Comparison of ENCODE assay signal across 36 cellular contexts in genomic region chr13:105074756-105075155, GRCh38.
"Had no signal": no experiment of that assay in that cellular context is flagged by ENCODE, and none has a peak within 500 bp of the region (broad histone marks: within the 10 kb centered on the region; RNA-seq: fewer than 3 reads in every experiment).

No MANE protein-coding gene starts in this region.

- FAIRE-seq: astrocyte, TTC549 had no signal

- H3K36me3 Mint-ChIP-seq: activated CD4-positive, alpha-beta memory T cell treated with anti-CD3 and anti-CD28 coated beads for 36 hours; activated naive CD4-positive, alpha-beta T cell treated with anti-CD3 and anti-CD28 coated beads, Interleukin-2, amount 50 U/mL, for 72 hours; activated naive CD8-positive, alpha-beta T cell treated with anti-CD3 and anti-CD28 coated beads for 36 hours had no signal

- H3K27me3 Mint-ChIP-seq: activated B cell treated with CpG ODN at 0.5 μM for 24 hours; activated CD4-positive, alpha-beta memory T cell treated with anti-CD3 and anti-CD28 coated beads for 36 hours; activated CD4-positive, alpha-beta T cell treated with anti-CD3 and anti-CD28 coated beads, Interleukin-2, amount 10 ng/mL, durations not matched to agents 24 days and 14 days; activated naive CD8-positive, alpha-beta T cell treated with anti-CD3 and anti-CD28 coated beads for 36 hours; activated T-helper 17 cell treated with anti-CD3 and anti-CD28 coated beads, Interleukin-2, amount 50 U/mL, for 72 hours had no signal

- H3K9me3 ChIP-seq: adrenal gland, body of pancreas, breast epithelium had no signal

- H3K36me3 ChIP-seq: adrenal gland, brain microvascular endothelial cell, breast epithelium had no signal

- H3K4me1 ChIP-seq: adrenal gland, body of pancreas, breast epithelium had no signal

- H3K4me3 Mint-ChIP-seq: activated B cell treated with CpG ODN at 0.5 μM for 24 hours; activated CD4-positive, alpha-beta memory T cell treated with anti-CD3 and anti-CD28 coated beads for 36 hours; activated CD4-positive, alpha-beta T cell treated with anti-CD3 and anti-CD28 coated beads, Interleukin-2, amount 10 ng/mL, durations not matched to agents 24 days and 14 days; activated CD8-positive, alpha-beta T cell treated with anti-CD3 and anti-CD28 coated beads for 36 hours; activated naive CD4-positive, alpha-beta T cell treated with anti-CD3 and anti-CD28 coated beads for 36 hours; activated naive CD8-positive, alpha-beta T cell treated with anti-CD3 and anti-CD28 coated beads for 36 hours; activated T-cell treated with anti-CD3 and anti-CD28 coated beads, Interleukin-2, amount 50 U/mL, for 4 hours; activated T-cell treated with anti-CD3 and anti-CD28 coated beads, Interleukin-2, amount 50 U/mL, for 72 hours; activated T-helper 1 cell treated with anti-CD3 and anti-CD28 coated beads, Interleukin-12 subunit alpha, Interleukin-12 subunit beta, Interleukin-2, Interleukin-4 antibody, amounts not matched to agents 30 ng/mL and 10 ng/mL and 1 ng/mL, durations not matched to agents 14 hours and 24 hours and 36 hours; activated T-helper 17 cell treated with anti-CD3 and anti-CD28 coated beads, Interleukin-2, amount 50 U/mL, for 72 hours; T-helper 1 cell treated with Interleukin-12 subunit alpha and Interleukin-12 subunit beta and Interleukin-4 antibody, amounts not matched to agents 30 μg/mL and 1 μg/mL, for 36 hours; T-helper 2 cell treated with Interferon-gamma antibody and Interleukin-4, amounts not matched to agents 5 μg/mL and 100 μg/mL, for 36 hours had no signal

- H3K4me3 ChIP-seq: adrenal gland, body of pancreas, breast epithelium had no signal

- H3K9me3 Mint-ChIP-seq: activated B cell treated with CpG ODN at 0.5 μM for 24 hours; activated CD4-positive, alpha-beta memory T cell treated with anti-CD3 and anti-CD28 coated beads for 36 hours; activated CD4-positive, alpha-beta T cell treated with anti-CD3 and anti-CD28 coated beads, Interleukin-2, amount 10 ng/mL, durations not matched to agents 24 days and 14 days; activated CD8-positive, alpha-beta T cell treated with anti-CD3 and anti-CD28 coated beads for 36 hours; activated naive CD4-positive, alpha-beta T cell treated with anti-CD3 and anti-CD28 coated beads for 36 hours; activated naive CD4-positive, alpha-beta T cell treated with anti-CD3 and anti-CD28 coated beads, Interleukin-2, amount 50 U/mL, for 72 hours; activated naive CD8-positive, alpha-beta T cell treated with anti-CD3 and anti-CD28 coated beads for 36 hours; activated T-cell treated with anti-CD3 and anti-CD28 coated beads, Interleukin-2, amount 50 U/mL, for 4 hours; activated T-cell treated with anti-CD3 and anti-CD28 coated beads, Interleukin-2, amount 50 U/mL, for 72 hours; activated T-helper 1 cell treated with anti-CD3 and anti-CD28 coated beads, Interleukin-12 subunit alpha, Interleukin-12 subunit beta, Interleukin-2, Interleukin-4 antibody, amounts not matched to agents 30 ng/mL and 10 ng/mL and 1 ng/mL, durations not matched to agents 14 hours and 24 hours and 36 hours; activated T-helper 17 cell treated with anti-CD3 and anti-CD28 coated beads, Interleukin-2, amount 50 U/mL, for 72 hours; T-helper 1 cell treated with Interleukin-12 subunit alpha and Interleukin-12 subunit beta and Interleukin-4 antibody, amounts not matched to agents 30 μg/mL and 1 μg/mL, for 36 hours; T-helper 2 cell treated with Interferon-gamma antibody and Interleukin-4, amounts not matched to agents 5 μg/mL and 100 μg/mL, for 36 hours had no signal

- H3K4me1 Mint-ChIP-seq: activated B cell treated with CpG ODN at 0.5 μM for 24 hours; activated CD4-positive, alpha-beta T cell treated with anti-CD3 and anti-CD28 coated beads, Interleukin-2, amount 10 ng/mL, durations not matched to agents 24 days and 14 days; activated naive CD8-positive, alpha-beta T cell treated with anti-CD3 and anti-CD28 coated beads for 36 hours; activated T-helper 17 cell treated with anti-CD3 and anti-CD28 coated beads, Interleukin-2, amount 50 U/mL, for 72 hours had no signal

- H3K27me3 ChIP-seq: adrenal gland, body of pancreas, brain microvascular endothelial cell, breast epithelium had no signal

- DNase-seq: activated B cell treated with CpG ODN at 0.5 μM for 24 hours; activated CD4-positive, alpha-beta memory T cell treated with anti-CD3 and anti-CD28 coated beads for 36 hours; activated CD4-positive, alpha-beta T cell treated with anti-CD3 and anti-CD28 coated beads for 4 hours; activated CD4-positive, alpha-beta T cell treated with anti-CD3 and anti-CD28 coated beads, Interleukin-2, amount 10 ng/mL, durations not matched to agents 24 days and 14 days; activated CD4-positive, alpha-beta T cell treated with anti-CD3 and anti-CD28 coated beads, Interleukin-2, amount 50 U/mL, for 1 hour; activated CD4-positive, alpha-beta T cell treated with anti-CD3 and anti-CD28 coated beads, Interleukin-2, amount 50 U/mL, for 4 hours; activated CD4-positive, CD25-positive, alpha-beta regulatory T cell treated with anti-CD3 and anti-CD28 coated beads, Interleukin-2, amount 50 U/mL, for 72 hours; activated CD8-positive, alpha-beta memory T cell treated with anti-CD3 and anti-CD28 coated beads, Interleukin-2, amount 50 U/mL, for 4 hours; activated CD8-positive, alpha-beta T cell treated with anti-CD3 and anti-CD28 coated beads for 36 hours; activated effector memory CD4-positive, alpha-beta T cell treated with anti-CD3 and anti-CD28 coated beads, Interleukin-2, amount 50 U/mL, for 16 hours; activated gamma-delta T cell treated with Interleukin-2 at 50 U/mL for 16 hours; activated naive CD4-positive, alpha-beta T cell; activated naive CD4-positive, alpha-beta T cell treated with anti-CD3 and anti-CD28 coated beads for 36 hours; activated naive CD4-positive, alpha-beta T cell treated with anti-CD3 and anti-CD28 coated beads, Interleukin-2, amount 50 U/mL, for 16 hours; activated naive CD8-positive, alpha-beta T cell treated with anti-CD3 and anti-CD28 coated beads for 36 hours; activated T-cell treated with anti-CD3 and anti-CD28 coated beads for 4 hours; activated T-cell treated with anti-CD3 and anti-CD28 coated beads, Interleukin-2, amount 50 U/mL, for 1 hour; activated T-cell treated with anti-CD3 and anti-CD28 coated beads, Interleukin-2, amount 50 U/mL, for 4 hours; activated T-cell treated with anti-CD3 and anti-CD28 coated beads, Interleukin-2, amount 50 U/mL, for 72 hours; adrenal gland; amniotic stem cell; aorta; body of pancreas; brain microvascular endothelial cell; central memory CD4-positive, alpha-beta T cell; T-helper 2 cell; T-helper 9 cell had no signal

- H3K27ac ChIP-seq: adrenal gland, body of pancreas, brain microvascular endothelial cell, breast epithelium, VCaP had no signal

- H3K27ac Mint-ChIP-seq: activated B cell treated with CpG ODN at 0.5 μM for 24 hours; activated CD4-positive, alpha-beta memory T cell treated with anti-CD3 and anti-CD28 coated beads for 36 hours; activated CD4-positive, alpha-beta T cell treated with anti-CD3 and anti-CD28 coated beads, Interleukin-2, amount 10 ng/mL, durations not matched to agents 24 days and 14 days; activated CD8-positive, alpha-beta T cell treated with anti-CD3 and anti-CD28 coated beads for 36 hours; activated naive CD4-positive, alpha-beta T cell treated with anti-CD3 and anti-CD28 coated beads for 36 hours; activated naive CD4-positive, alpha-beta T cell treated with anti-CD3 and anti-CD28 coated beads, Interleukin-2, amount 50 U/mL, for 72 hours; activated naive CD8-positive, alpha-beta T cell treated with anti-CD3 and anti-CD28 coated beads for 36 hours; activated T-cell treated with anti-CD3 and anti-CD28 coated beads, Interleukin-2, amount 50 U/mL, for 72 hours; activated T-helper 1 cell treated with anti-CD3 and anti-CD28 coated beads, Interleukin-12 subunit alpha, Interleukin-12 subunit beta, Interleukin-2, Interleukin-4 antibody, amounts not matched to agents 30 ng/mL and 10 ng/mL and 1 ng/mL, durations not matched to agents 14 hours and 24 hours and 36 hours; activated T-helper 17 cell treated with anti-CD3 and anti-CD28 coated beads, Interleukin-2, amount 50 U/mL, for 72 hours; T-helper 1 cell treated with Interleukin-12 subunit alpha and Interleukin-12 subunit beta and Interleukin-4 antibody, amounts not matched to agents 30 μg/mL and 1 μg/mL, for 36 hours; T-helper 2 cell treated with Interferon-gamma antibody and Interleukin-4, amounts not matched to agents 5 μg/mL and 100 μg/mL, for 36 hours had no signal

- ATAC-seq: activated CD8-positive, alpha-beta T cell treated with anti-CD3 and anti-CD28 coated beads for 36 hours; activated naive CD4-positive, alpha-beta T cell treated with anti-CD3 and anti-CD28 coated beads, Interleukin-2, amount 50 U/mL, for 72 hours; activated T-cell treated with anti-CD3 and anti-CD28 coated beads, Interleukin-2, amount 50 U/mL, for 4 hours; activated T-cell treated with anti-CD3 and anti-CD28 coated beads, Interleukin-2, amount 50 U/mL, for 72 hours; activated T-helper 17 cell treated with anti-CD3 and anti-CD28 coated beads, Interleukin-2, amount 50 U/mL, for 72 hours; body of pancreas had no signal
